ENCODE assay signal across 14 cellular contexts in genomic region chr18:13630869-13631268, GRCh38.
DNase-seq lines count a peak whose midpoint lies in the region; ATAC-seq, FAIRE-seq and TF ChIP-seq lines count a peak whose summit lies in the region.
"Had no signal": no experiment of that assay in that cellular context is flagged by ENCODE, and none has a peak within 500 bp of the region (broad histone marks: within the 10 kb centered on the region; RNA-seq: fewer than 3 reads in every experiment).

No MANE protein-coding gene starts in this region.

- H3K79me1 ChIP-seq in H1 (ENCODE audit: low read depth, low read length), result no peaks in the 10 kb centered on the region

- no peak overlapping the region for H3K23ac ChIP-seq in H1 (ENCODE audit: insufficient read length)

- DNase-seq in activated CD4-positive, CD25-positive, alpha-beta regulatory T cell treated with anti-CD3 and anti-CD28 coated beads, Interleukin-2, amount 50 U/mL, for 72 hours, result peak; percentile 4
- no peak for DNase-seq in H1 (ENCODE audit: low read depth in 1 of 2, low spot score in 2 of 2)
- no peak for DNase-seq in substantia nigra (lab: John Stamatoyannopoulos, UW)
- no peak for DNase-seq in activated CD8-positive, alpha-beta T cell treated with anti-CD3 and anti-CD28 coated beads for 36 hours

- no peak overlapping the region for H3K9ac ChIP-seq in H1 (replicated peaks in 1 of 4; ENCODE audit: extremely low read depth in 1 of 4, low read depth in 3 of 4, low read length in 3 of 4)

- TF ChIP-seq RAD21 in H1 (IDR thresholded peaks at IDR 0.05 in 1 of 2, conservative IDR thresholded peaks at IDR 0.05 in 1 of 2; ENCODE audit: low read depth in 2 of 2, low read length in 2 of 2), result no peak

- H4K8ac ChIP-seq in H1 (ENCODE audit: extremely low read depth, insufficient read depth, low read length), result no peak overlapping the region

- H3K36me3 Mint-ChIP-seq in activated CD8-positive, alpha-beta T cell treated with anti-CD3 and anti-CD28 coated beads for 36 hours (ENCODE audit: low read depth), result peaks cover 3% of the 10 kb centered on the region

- H2AK5ac ChIP-seq in H1 (ENCODE audit: low read depth, low read length), result 0 out of 2 replicates have a peak overlapping the region, but pooled peaks have one; percentile 65

- ATAC-seq in activated CD4-positive, CD25-positive, alpha-beta regulatory T cell treated with anti-CD3 and anti-CD28 coated beads, Interleukin-2, amount 50 U/mL, for 24 hours, result no peak
- ATAC-seq in HG02798 (IDR thresholded peaks at IDR 0.05; ENCODE audit: poor library complexity, unreplicated experiment) (no peak), GM21390 (IDR thresholded peaks at IDR 0.05; ENCODE audit: unreplicated experiment) (no peak)
- ATAC-seq in activated CD8-positive, alpha-beta T cell treated with anti-CD3 and anti-CD28 coated beads for 36 hours, result no peak

- H3K4me1 ChIP-seq in H1 (replicated peaks in 1 of 4; ENCODE audit: control insufficient read depth in 3 of 4, insufficient read depth in 4 of 4, low read length in 3 of 4), result peaks cover 0 to 5% (median 4%) of the 10 kb centered on the region in 4 experiments; a peak in 4 of 7 replicates
- H3K4me1 ChIP-seq: Caco-2 had no signal

- no peak overlapping the region for H2BK12ac ChIP-seq in H1 (ENCODE audit: low read depth, low read length)

- no peak overlapping the region for H3K4me2 ChIP-seq in H1 (ENCODE audit: insufficient read depth in 1 of 2, low read depth in 2 of 2, low read length in 2 of 2)
- H3K4me2 ChIP-seq: A549, GM23338 had no signal

- H4K5ac ChIP-seq in H1 (ENCODE audit: insufficient read length, low read depth, low read length), result no peak overlapping the region

- no peak overlapping the region for H3K4ac ChIP-seq in H1 (replicated peaks; ENCODE audit: insufficient read length, low read depth, low read length)

- H4K91ac ChIP-seq in H1 (replicated peaks; ENCODE audit: insufficient read length, low read length), result peak overlapping the region; percentile 65

- H3K4me3 Mint-ChIP-seq in activated CD8-positive, alpha-beta T cell treated with anti-CD3 and anti-CD28 coated beads for 36 hours, result no peak overlapping the region
- H3K4me3 Mint-ChIP-seq: CD4-positive, alpha-beta T cell; GM23338; HFFc6 had no signal

- H3K23me2 ChIP-seq in H1 (ENCODE audit: low read depth, low read length), result no peaks in the 10 kb centered on the region

- H4K20me1 ChIP-seq in H1 (replicated peaks in 1 of 2; ENCODE audit: control insufficient read depth in 1 of 2, insufficient read depth in 2 of 2, low read length in 2 of 2), result no peaks in the 10 kb centered on the region

- H3K18ac ChIP-seq in H1 (ENCODE audit: extremely low read depth, low read length), result no peak overlapping the region

- no peak overlapping the region for H2BK5ac ChIP-seq in H1 (ENCODE audit: low read depth, low read length)

- H3K79me2 ChIP-seq in H1 (ENCODE audit: control insufficient read depth in 1 of 2, insufficient read depth in 2 of 2, low read length in 2 of 2), result no peaks in the 10 kb centered on the region

- no peaks in the 10 kb centered on the region for H3K27me3 Mint-ChIP-seq in activated CD8-positive, alpha-beta T cell treated with anti-CD3 and anti-CD28 coated beads for 36 hours
- H3K27me3 Mint-ChIP-seq: CD4-positive, alpha-beta T cell had no signal

- H3K36me3 ChIP-seq in H1 (ENCODE audit: control insufficient read depth in 2 of 4, insufficient read depth in 4 of 4, low read length in 3 of 4), result no peaks in the 10 kb centered on the region

- TF ChIP-seq CTCF in H1 (IDR thresholded peaks at IDR 0.05; ENCODE audit: control extremely low read depth in 1 of 3, insufficient read depth in 1 of 3, low read depth in 1 of 3, low read length in 3 of 3), result no peak
- no peak for TF ChIP-seq CTCF in activated CD8-positive, alpha-beta T cell treated with anti-CD3 and anti-CD28 coated beads for 36 hours (IDR thresholded peaks at IDR 0.05)

- intact Hi-C loops in activated CD8-positive, alpha-beta T cell treated with anti-CD3 and anti-CD28 coated beads for 36 hours (cut with micrococcal nuclease), result loop anchor here (1.0 to 5.0 kb wide), 2 partner anchors 73 to 414 kb away; partner anchors contain the start of gene LDLRAD4

- peaks cover 0 to 3% of the 10 kb centered on the region in 2 experiments; a peak in 1 of 4 replicates for H3K9me3 ChIP-seq in H1 (ENCODE audit: insufficient read depth in 2 of 2, low read depth in 1 of 2, low read length in 1 of 2)
- H3K9me3 ChIP-seq: A549 had no signal

- no peak overlapping the region for H3K27ac Mint-ChIP-seq in activated CD8-positive, alpha-beta T cell treated with anti-CD3 and anti-CD28 coated beads for 36 hours
- H3K27ac Mint-ChIP-seq: GM23338, HFFc6 had no signal

- POLR2A ChIA-PET in H1 (lab: Charles Lee; ENCODE audit: partially characterized antibody), result no interaction called here
- POLR2A ChIA-PET in activated CD8-positive, alpha-beta T cell treated with anti-CD3 and anti-CD28 coated beads for 36 hours (lab: Charles Lee), result no interaction called here

- no peak for FAIRE-seq in H1 (lab: Jason Lieb, UNC)
- FAIRE-seq: A549 had no signal

- no peak overlapping the region for H3K27ac ChIP-seq in H1 (ENCODE audit: low read depth, low read length)
- peak overlapping the region; percentile 86 for H3K27ac ChIP-seq in substantia nigra (ENCODE audit: low read depth, low read length, poor library complexity, severe bottlenecking)
- H3K27ac ChIP-seq: 22Rv1, A549, C4-2B had no signal

- no peak overlapping the region for H2AFZ ChIP-seq in H1 (ENCODE audit: low read length)
- H2AFZ ChIP-seq: GM23338 had no signal

- 89% methylated on average over 7 of the region's 7 CpGs; no CpG with 5 or more reads in 1 of the 2 experiments for WGBS in H1 (ENCODE audit: extremely low coverage in 1 of 2, insufficient coverage in 1 of 2, insufficient read length in 1 of 2, insufficient replicate concordance in 2 of 2, low coverage in 1 of 2, low lambda C conversion rate in 2 of 2, missing lambda C conversion rate in 1 of 2), 2 experiments

- CTCF ChIA-PET in H1 (lab: Charles Lee; ENCODE audit: partially characterized antibody), result interaction anchor here (0.7 to 4.5 kb wide), 3 partner anchors 73 to 864 kb away, joined by 3 to 47 read pairs (median 3); no protein-coding TSS in a partner anchor
- CTCF ChIA-PET in activated CD8-positive, alpha-beta T cell treated with anti-CD3 and anti-CD28 coated beads for 36 hours (lab: Charles Lee), result interaction anchor here (0.6 to 5.8 kb wide), 3 partner anchors 74 to 415 kb away, joined by 3 to 81 read pairs (median 18); no protein-coding TSS in a partner anchor

- no peaks in the 10 kb centered on the region; a peak in 1 of 7 replicates for H3K27me3 ChIP-seq in H1 (replicated peaks in 1 of 4; ENCODE audit: control insufficient read depth in 3 of 4, extremely low read depth in 1 of 4, insufficient read depth in 3 of 4, low read length in 3 of 4)

- no peak overlapping the region for H2BK120ac ChIP-seq in H1 (replicated peaks; ENCODE audit: low read depth, low read length)

- no peaks in the 10 kb centered on the region for H3K9me3 Mint-ChIP-seq in activated CD8-positive, alpha-beta T cell treated with anti-CD3 and anti-CD28 coated beads for 36 hours
- H3K9me3 Mint-ChIP-seq: CD4-positive, alpha-beta T cell; HFFc6 had no signal

- no peak overlapping the region for H2BK20ac ChIP-seq in H1 (ENCODE audit: low read length)

- 0 out of 2 replicates have a peak overlapping the region, but pooled peaks have one; percentile 16 for H2BK15ac ChIP-seq in H1 (ENCODE audit: low read length)

- TF ChIP-seq EP300 in H1 (IDR thresholded peaks at IDR 0.05; ENCODE audit: borderline replicate concordance in 1 of 2, low read depth in 2 of 2, low read length in 2 of 2), result no peak

- H3K4me3 ChIP-seq in H1 (ENCODE audit: extremely low read depth in 1 of 4, insufficient read depth in 2 of 4, low read depth in 3 of 4, low read length in 4 of 4), result no peak overlapping the region
- H3K4me3 ChIP-seq: A549, GM23338 had no signal

- H3K4me1 Mint-ChIP-seq in activated CD8-positive, alpha-beta T cell treated with anti-CD3 and anti-CD28 coated beads for 36 hours (ENCODE audit: low read depth), result peaks cover 22% of the 10 kb centered on the region

- no peak overlapping the region for H3K56ac ChIP-seq in H1 (replicated peaks; ENCODE audit: insufficient read length, low read depth, low read length)

- H3K14ac ChIP-seq in H1 (ENCODE audit: insufficient read length), result no peak overlapping the region

- TF ChIP-seq POLR2A in H1 (IDR thresholded peaks at IDR 0.05; ENCODE audit: control extremely low read depth in 1 of 2, low read depth in 2 of 2, low read length in 2 of 2), result no peak

TF ChIP-seq in H1, 55 proteins besides CTCF, POLR2A, EP300 and RAD21:
- no peak for TF ChIP-seq SIRT6 (IDR thresholded peaks at IDR 0.05; ENCODE audit: low read length)
- TF ChIP-seq CHD1 (IDR thresholded peaks at IDR 0.05; ENCODE audit: low read depth, low read length), result no peak
- TF ChIP-seq YY1 (IDR thresholded peaks at IDR 0.05; ENCODE audit: low read depth, low read length), result no peak
- TF ChIP-seq SP1 (IDR thresholded peaks at IDR 0.05; ENCODE audit: low read depth, low read length), result no peak
- no peak for TF ChIP-seq HDAC6 (IDR thresholded peaks at IDR 0.05; ENCODE audit: low read depth, low read length)
- no peak for TF ChIP-seq JUN (IDR thresholded peaks at IDR 0.05; ENCODE audit: low read depth, low read length)
- no peak for TF ChIP-seq RXRA (IDR thresholded peaks at IDR 0.05; ENCODE audit: insufficient read depth, low read depth, low read length)
- no peak for TF ChIP-seq SAP30 (IDR thresholded peaks at IDR 0.05; ENCODE audit: insufficient read depth, insufficient replicate concordance, low read length)
- no peak for TF ChIP-seq MAFK (IDR thresholded peaks at IDR 0.05; ENCODE audit: low read depth, low read length)
- TF ChIP-seq BCL11A (IDR thresholded peaks at IDR 0.05; ENCODE audit: low read depth in 2 of 2, low read length in 2 of 2), result no peak
- TF ChIP-seq POLR2AphosphoS5 (IDR thresholded peaks at IDR 0.05; ENCODE audit: low read depth, low read length), result no peak
- TF ChIP-seq BACH1 (IDR thresholded peaks at IDR 0.05; ENCODE audit: low read length), result no peak
- no peak for TF ChIP-seq TEAD4 (IDR thresholded peaks at IDR 0.05; ENCODE audit: low read depth, low read length)
- no peak for TF ChIP-seq SRF (IDR thresholded peaks at IDR 0.05; ENCODE audit: low read depth, low read length)
TF ChIP-seq in H1: peak in this region for 0.
